In genomic region chr1:206012086-206012859, GRCh38 we compare ENCODE assay signal across 8 cellular contexts. TPM values are rescaled to one million over a fixed set of nuclear protein-coding genes. Genes with fewer than 3 reads are reported as not detected.
DNase-seq lines count a peak whose midpoint lies in the region; ATAC-seq and TF ChIP-seq lines count a peak whose summit lies in the region.

No MANE protein-coding gene starts in this region.

- no peak overlapping the region for H2BK15ac ChIP-seq in mesenchymal stem cell (ENCODE audit: low read depth, poor library complexity, severe bottlenecking)

- 83% methylated on average over 16 of the region's 17 CpGs for WGBS in mesenchymal stem cell

- H3K4me2 ChIP-seq in GM23338 (no peak overlapping the region), mesenchymal stem cell (ENCODE audit: low read length, poor library complexity, severe bottlenecking) (no peak overlapping the region)

- H3K4me1 ChIP-seq in GM23338 (ENCODE audit: insufficient read depth) (no peaks in the 10 kb centered on the region), mesenchymal stem cell (ENCODE audit: control insufficient read depth, insufficient read depth, low read depth, low read length) (peaks cover 1% of the 10 kb centered on the region)

- H3K27ac Mint-ChIP-seq in GM23338, result no peak overlapping the region
- no peak overlapping the region for H3K27ac Mint-ChIP-seq in activated T-helper 1 cell treated with anti-CD3 and anti-CD28 coated beads, Interleukin-12 subunit alpha, Interleukin-12 subunit beta, Interleukin-2, Interleukin-4 antibody, amounts not matched to agents 30 ng/mL and 10 ng/mL and 1 ng/mL, durations not matched to agents 14 hours and 24 hours and 36 hours

- no peaks in the 10 kb centered on the region for H3K79me1 ChIP-seq in mesenchymal stem cell (replicated peaks; ENCODE audit: low read length, poor library complexity, severe bottlenecking)

- H3K9me3 Mint-ChIP-seq in GM23338, result no peaks in the 10 kb centered on the region
- H3K9me3 Mint-ChIP-seq in activated T-helper 1 cell treated with anti-CD3 and anti-CD28 coated beads, Interleukin-12 subunit alpha, Interleukin-12 subunit beta, Interleukin-2, Interleukin-4 antibody, amounts not matched to agents 30 ng/mL and 10 ng/mL and 1 ng/mL, durations not matched to agents 14 hours and 24 hours and 36 hours, result no peaks in the 10 kb centered on the region

- H3F3A ChIP-seq in GM23338 (replicated peaks; ENCODE audit: low read depth), result no peaks in the 10 kb centered on the region

- H3K14ac ChIP-seq in mesenchymal stem cell (ENCODE audit: low read length in 2 of 2), result no peak overlapping the region

- H4K20me1 ChIP-seq in GM23338 (replicated peaks; ENCODE audit: insufficient read depth), result no peaks in the 10 kb centered on the region

- H3K27me3 Mint-ChIP-seq in GM23338 (ENCODE audit: insufficient read depth, low read depth, poor library complexity), result peaks cover 2% of the 10 kb centered on the region
- peaks cover 9% of the 10 kb centered on the region for H3K27me3 Mint-ChIP-seq in activated T-helper 1 cell treated with anti-CD3 and anti-CD28 coated beads, Interleukin-12 subunit alpha, Interleukin-12 subunit beta, Interleukin-2, Interleukin-4 antibody, amounts not matched to agents 30 ng/mL and 10 ng/mL and 1 ng/mL, durations not matched to agents 14 hours and 24 hours and 36 hours (ENCODE audit: insufficient read depth)

- H3K4ac ChIP-seq in mesenchymal stem cell (ENCODE audit: low read depth in 1 of 2, low read length in 2 of 2), result no peak overlapping the region

- no peaks in the 10 kb centered on the region for H3K36me3 Mint-ChIP-seq in GM23338 (ENCODE audit: low read depth)
- no peaks in the 10 kb centered on the region for H3K36me3 Mint-ChIP-seq in activated T-helper 1 cell treated with anti-CD3 and anti-CD28 coated beads, Interleukin-12 subunit alpha, Interleukin-12 subunit beta, Interleukin-2, Interleukin-4 antibody, amounts not matched to agents 30 ng/mL and 10 ng/mL and 1 ng/mL, durations not matched to agents 14 hours and 24 hours and 36 hours (ENCODE audit: low read depth)

- H3K4me3 ChIP-seq in GM23338 (no peak overlapping the region), mesenchymal stem cell (ENCODE audit: insufficient read depth in 1 of 2, low read depth in 1 of 2, low read length in 2 of 2) (no peak overlapping the region)

- H2BK12ac ChIP-seq in mesenchymal stem cell (ENCODE audit: low read length in 2 of 2), result no peak overlapping the region

- H3K36me3 ChIP-seq in GM23338 (ENCODE audit: insufficient read depth), result no peaks in the 10 kb centered on the region
- no peaks in the 10 kb centered on the region for H3K36me3 ChIP-seq in mesenchymal stem cell (ENCODE audit: control insufficient read depth in 1 of 2, insufficient read depth in 2 of 2, low read depth in 1 of 2, low read length in 2 of 2)

- no peak overlapping the region for H2BK5ac ChIP-seq in mesenchymal stem cell (ENCODE audit: low read depth, low read length, poor library complexity, severe bottlenecking)

- no peak overlapping the region for H3K23ac ChIP-seq in mesenchymal stem cell (ENCODE audit: low read length in 2 of 2)

- H3K27me3 ChIP-seq in GM23338 (ENCODE audit: insufficient read depth) (no peaks in the 10 kb centered on the region), mesenchymal stem cell (ENCODE audit: control insufficient read depth in 1 of 2, insufficient read depth in 1 of 2, low read length in 2 of 2) (no peaks in the 10 kb centered on the region)

- DNase-seq in GM23338 (ENCODE audit: low spot score) (peak; percentile 56), Kasumi-1 (lab: John Stamatoyannopoulos, UW) (peak; percentile 99), mesenchymal stem cell (no peak), cerebellar nuclear complex (lab: John Stamatoyannopoulos, UW) (no peak), DMS 273 treated with DMSO at 0.1 percent for 48 hours (lab: John Stamatoyannopoulos, UW) (no peak), NCI-H524 (lab: John Stamatoyannopoulos, UW) (no peak)
- DNase-seq in activated T-helper 1 cell treated with anti-CD3 and anti-CD28 coated beads, Interleukin-12 subunit alpha, Interleukin-12 subunit beta, Interleukin-2, Interleukin-4 antibody, amounts not matched to agents 30 ng/mL and 10 ng/mL and 1 ng/mL, durations not matched to agents 14 hours and 24 hours and 36 hours (ENCODE audit: low spot score), result no peak

- H3K9me3 ChIP-seq in mesenchymal stem cell (ENCODE audit: control insufficient read depth, low read length), result no peaks in the 10 kb centered on the region

- H3K27ac ChIP-seq in GM23338 (ENCODE audit: low read depth) (no peak overlapping the region), mesenchymal stem cell (ENCODE audit: low read length, poor library complexity, severe bottlenecking) (no peak overlapping the region)

- H3K18ac ChIP-seq in mesenchymal stem cell (ENCODE audit: low read depth in 1 of 2, low read length in 2 of 2), result peak overlapping the region in 1 of 2 experiments; percentile 17

- no peak for TF ChIP-seq CTCF in GM23338 (conservative IDR thresholded peaks at IDR 0.05; ENCODE audit: low read depth in 2 of 2)

- H4K8ac ChIP-seq in mesenchymal stem cell (ENCODE audit: low read length), result peak overlapping the region; percentile 37

- peak; percentile 98 for ATAC-seq in GM18511 (IDR thresholded peaks at IDR 0.05; ENCODE audit: unreplicated experiment)
- ATAC-seq in GM23338, result peak; percentile 90

- no peak overlapping the region for H2AK5ac ChIP-seq in mesenchymal stem cell (ENCODE audit: low read length, severe bottlenecking)

- peaks cover 4% of the 10 kb centered on the region for H3K4me1 Mint-ChIP-seq in GM23338
- H3K4me1 Mint-ChIP-seq in activated T-helper 1 cell treated with anti-CD3 and anti-CD28 coated beads, Interleukin-12 subunit alpha, Interleukin-12 subunit beta, Interleukin-2, Interleukin-4 antibody, amounts not matched to agents 30 ng/mL and 10 ng/mL and 1 ng/mL, durations not matched to agents 14 hours and 24 hours and 36 hours (ENCODE audit: low read depth), result peaks cover 36% of the 10 kb centered on the region

- H2AFZ ChIP-seq in GM23338 (peak overlapping the region; percentile 56; the same call in 1 of the 2 replicates), mesenchymal stem cell (ENCODE audit: low read depth, low read length) (no peak overlapping the region)

- H2BK120ac ChIP-seq in mesenchymal stem cell (ENCODE audit: low read depth, low read length), result no peak overlapping the region

- H3K9me2 ChIP-seq in GM23338 (ENCODE audit: insufficient read depth), result no peaks in the 10 kb centered on the region; the same call in 1 of the 2 replicates

- H3K79me2 ChIP-seq in GM23338 (replicated peaks; ENCODE audit: insufficient read depth), result no peaks in the 10 kb centered on the region

- no peak overlapping the region for H4K91ac ChIP-seq in mesenchymal stem cell (ENCODE audit: low read length)

- no peak overlapping the region for H3K4me3 Mint-ChIP-seq in GM23338
- H3K4me3 Mint-ChIP-seq in activated T-helper 1 cell treated with anti-CD3 and anti-CD28 coated beads, Interleukin-12 subunit alpha, Interleukin-12 subunit beta, Interleukin-2, Interleukin-4 antibody, amounts not matched to agents 30 ng/mL and 10 ng/mL and 1 ng/mL, durations not matched to agents 14 hours and 24 hours and 36 hours, result peak overlapping the region; percentile 27

- H3K9ac ChIP-seq in mesenchymal stem cell (ENCODE audit: low read length), result no peak overlapping the region

- intact Hi-C loops in activated T-helper 1 cell treated with anti-CD3 and anti-CD28 coated beads, Interleukin-12 subunit alpha, Interleukin-12 subunit beta, Interleukin-2, Interleukin-4 antibody, amounts not matched to agents 30 ng/mL and 10 ng/mL and 1 ng/mL, durations not matched to agents 14 hours and 24 hours and 36 hours (cut with micrococcal nuclease), result no loop called here

TF ChIP-seq in GM23338, 12 proteins besides CTCF, POLR2A, EP300 and RAD21 (continues in another document):
- TF ChIP-seq EZH2 (IDR thresholded peaks at IDR 0.05; ENCODE audit: low read depth, unreplicated experiment), result no peak
- TF ChIP-seq EZH2phosphoT487 (IDR thresholded peaks at IDR 0.05; ENCODE audit: unreplicated experiment), result no peak
- TF ChIP-seq ZNF331 (CRISPR knock-in tag; IDR thresholded peaks at IDR 0.05; ENCODE audit: low read depth), result no peak
- no peak for TF ChIP-seq STAT1 (IDR thresholded peaks at IDR 0.05; ENCODE audit: unreplicated experiment)
- no peak for TF ChIP-seq POLR2AphosphoS5 (IDR thresholded peaks at IDR 0.05; ENCODE audit: low read depth)

RNA-seq across cellular contexts. Expression of gene RAB7B, which starts 9.1 kb away (rescaled TPM):
- total RNA-seq in GM23338 (2014; rRNA removed; shearing (Covaris generic)), result not detected in 2 replicates
- polyA plus RNA-seq in GM23338 (2016; fragmentation: Nextera tagmentation; extraction: Ambion mirVana), result not detected in 2 replicates
- not detected in 2 replicates for total RNA-seq in activated T-helper 1 cell treated with anti-CD3 and anti-CD28 coated beads, Interleukin-12 subunit alpha, Interleukin-12 subunit beta, Interleukin-2, Interleukin-4 antibody, amounts not matched to agents 30 ng/mL and 10 ng/mL and 1 ng/mL, durations not matched to agents 14 hours and 24 hours and 36 hours
- 2.5 TPM for polyA plus RNA-seq in mesenchymal stem cell (2013, experiment 1 of 2)
- 2.5 TPM for polyA plus RNA-seq in mesenchymal stem cell (2013, experiment 2 of 2)

RNA-seq across cellular contexts. Expression of gene CTSE, which starts 11.4 kb away (rescaled TPM):
- total RNA-seq in GM23338 (2014; rRNA removed; shearing (Covaris generic)), result not detected in 2 replicates
- not detected in 2 replicates for polyA plus RNA-seq in GM23338 (2016; fragmentation: Nextera tagmentation; extraction: Ambion mirVana)
- total RNA-seq in activated T-helper 1 cell treated with anti-CD3 and anti-CD28 coated beads, Interleukin-12 subunit alpha, Interleukin-12 subunit beta, Interleukin-2, Interleukin-4 antibody, amounts not matched to agents 30 ng/mL and 10 ng/mL and 1 ng/mL, durations not matched to agents 14 hours and 24 hours and 36 hours, result not detected in 2 replicates
- polyA plus RNA-seq in mesenchymal stem cell (2013, experiment 1 of 2), result not detected
- polyA plus RNA-seq in mesenchymal stem cell (2013, experiment 2 of 2), result not detected

RNA-seq across cellular contexts. Expression of gene RHEX, which starts 40.7 kb away (rescaled TPM):
- total RNA-seq in GM23338 (2014; rRNA removed; shearing (Covaris generic)), result not detected in 2 replicates
- not detected in 2 replicates for polyA plus RNA-seq in GM23338 (2016; fragmentation: Nextera tagmentation; extraction: Ambion mirVana)
- not detected in 2 replicates for total RNA-seq in activated T-helper 1 cell treated with anti-CD3 and anti-CD28 coated beads, Interleukin-12 subunit alpha, Interleukin-12 subunit beta, Interleukin-2, Interleukin-4 antibody, amounts not matched to agents 30 ng/mL and 10 ng/mL and 1 ng/mL, durations not matched to agents 14 hours and 24 hours and 36 hours
- polyA plus RNA-seq in mesenchymal stem cell (2013, experiment 1 of 2), result not detected
- polyA plus RNA-seq in mesenchymal stem cell (2013, experiment 2 of 2), result not detected

Comparison
In these comparisons a context has a peak if more than half of its experiments do, and no peak if none do; other contexts are left out.
1. DNase-seq: peak in GM23338 (single experiment) and Kasumi-1 (2 of 2); none in activated T-helper 1 cell treated with anti-CD3 and anti-CD28 coated beads, Interleukin-12 subunit alpha, Interleukin-12 subunit beta, Interleukin-2, Interleukin-4 antibody, amounts not matched to agents 30 ng/mL and 10 ng/mL and 1 ng/mL, durations not matched to agents 14 hours and 24 hours and 36 hours (single experiment), mesenchymal stem cell (single experiment), cerebellar nuclear complex (0 of 2), DMS 273 treated with DMSO at 0.1 percent for 48 hours (single experiment) and NCI-H524 (0 of 2).